ENCODE assay signal across 8 cellular contexts in the genomic region with DNA sequence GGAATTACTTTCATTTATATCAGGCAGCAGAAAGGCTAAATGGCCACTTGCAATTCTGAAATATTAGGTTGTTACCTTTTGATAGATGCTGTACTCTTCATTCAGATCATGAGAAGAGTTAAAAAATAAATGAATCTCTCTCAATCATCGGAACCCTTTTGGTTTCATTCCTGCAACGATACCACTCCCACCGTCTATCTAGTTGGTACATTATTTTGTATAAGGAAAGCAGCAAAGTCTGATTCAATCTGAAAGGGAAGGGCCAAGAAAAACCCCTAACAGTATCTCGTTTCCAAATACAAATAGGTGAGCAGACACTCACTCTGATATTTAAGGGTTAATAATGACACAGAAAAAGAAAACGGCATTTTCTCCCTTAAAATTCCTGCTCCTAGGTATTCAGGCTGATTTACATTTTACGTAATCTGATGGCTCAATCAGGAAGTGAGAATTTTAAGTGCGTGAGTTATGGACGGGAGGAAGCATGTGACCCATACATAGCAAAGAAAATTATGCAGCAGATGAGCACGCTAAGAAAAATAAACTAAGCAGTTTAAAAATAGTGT.
A peak's percentile ranks its signal among the peaks of the same experiment; 100 is the strongest.
DNase-seq lines count a peak whose midpoint lies in the region; ATAC-seq and TF ChIP-seq lines count a peak whose summit lies in the region.

No MANE protein-coding gene starts in this region.

- 0% methylated on average over 9 of the region's 9 CpGs for WGBS in right lobe of liver (ENCODE audit: insufficient coverage, low coverage, low lambda C conversion rate, missing lambda C conversion rate)

- H3K9me3 Mint-ChIP-seq in brain = peaks cover 0 to 3% (median 0%) of the 10 kb centered on the region in 5 experiments

- intact Hi-C loops in right lobe of liver (cut with DNase I) = loop anchor here in 1 of 2 donors (10.0 kb wide), 1 partner anchor 51 kb away; no protein-coding TSS in a partner anchor
- intact Hi-C loops in upper lobe of right lung (cut with DNase I) = no loop called here

- TF ChIP-seq CTCF in brain (conservative IDR thresholded peaks at IDR 0.05) (no peak), right lobe of liver (IDR thresholded peaks at IDR 0.05) (no peak), upper lobe of right lung (IDR thresholded peaks at IDR 0.05) (no peak)

- H3K36me3 Mint-ChIP-seq in brain = peaks cover 13% of the 10 kb centered on the region

- ATAC-seq in right lobe of liver (peak in 3 of 4 donors; percentile 15 to 19 (median 17)), upper lobe of right lung (peak; percentile 72), HG02840 (IDR thresholded peaks at IDR 0.05; ENCODE audit: low FRiP score, unreplicated experiment) (no peak)

- peaks cover 0 to 56% (median 13%) of the 10 kb centered on the region in 4 donors for H3K4me1 ChIP-seq in right lobe of liver
- peaks cover 51% of the 10 kb centered on the region for H3K4me1 ChIP-seq in upper lobe of right lung

- peaks cover 47% of the 10 kb centered on the region for H3K4me1 Mint-ChIP-seq in brain

- H3K27me3 ChIP-seq in right lobe of liver = no peaks in the 10 kb centered on the region
- H3K27me3 ChIP-seq in upper lobe of right lung = no peaks in the 10 kb centered on the region

- H3K4me3 Mint-ChIP-seq in brain = peak overlapping the region in 3 of 5 experiments; percentile 25 to 80 (median 26)

- H3K4me3 ChIP-seq in right lobe of liver = peak overlapping the region; percentile 12 to 60 (median 57)
- peak overlapping the region; percentile 34 for H3K4me3 ChIP-seq in upper lobe of right lung

- peak overlapping the region in 2 of 5 experiments; percentile 14 to 82 for H3K27ac Mint-ChIP-seq in brain

- DNase-seq in DMS53 treated with DMSO at 0.1 percent for 48 hours (lab: John Stamatoyannopoulos, UW; ENCODE audit: unreplicated experiment) (peak; percentile 72), NCI-H2029 (lab: John Stamatoyannopoulos, UW) (peak; percentile 54), right lobe of liver (no peak), upper lobe of right lung (no peak), cerebellar cortex (ENCODE audit: low spot score) (no peak)
- no peak for DNase-seq in stimulated activated CD4-positive, alpha-beta T cell treated with anti-CD3 and anti-CD28 coated beads, Interleukin-2, amount 100 ng/mL, for 48 hours

- H3K27me3 Mint-ChIP-seq in brain = peaks cover 6% of the 10 kb centered on the region

- H3K27ac ChIP-seq in right lobe of liver = peak overlapping the region; percentile 92 to 99 (median 97)
- H3K27ac ChIP-seq in upper lobe of right lung = peak overlapping the region; percentile 75

- H3K36me3 ChIP-seq in right lobe of liver (no peaks in the 10 kb centered on the region), upper lobe of right lung (peaks cover 15% of the 10 kb centered on the region)

- H3K9me3 ChIP-seq in right lobe of liver (no peaks in the 10 kb centered on the region), upper lobe of right lung (no peaks in the 10 kb centered on the region)

- no peak for TF ChIP-seq POLR2A in right lobe of liver (IDR thresholded peaks at IDR 0.05)

Comparison
In these comparisons a context has a peak if more than half of its experiments do, and no peak if none do; other contexts are left out.
1. DNase-seq: peak in DMS53 treated with DMSO at 0.1 percent for 48 hours (single experiment) and NCI-H2029 (single experiment); none in right lobe of liver (0 of 3), upper lobe of right lung (single experiment), cerebellar cortex (single experiment) and stimulated activated CD4-positive, alpha-beta T cell treated with anti-CD3 and anti-CD28 coated beads, Interleukin-2, amount 100 ng/mL, for 48 hours (0 of 2).